Comparison of ENCODE assay signal across 34 cellular contexts in genomic region chr16:55621771-55622170, GRCh38. TPM values are rescaled to one million over a fixed set of nuclear protein-coding genes. Genes with fewer than 3 reads are reported as not detected.
"Had no signal": no experiment of that assay in that cellular context is flagged by ENCODE, and none has a peak within 500 bp of the region (broad histone marks: within the 10 kb centered on the region; RNA-seq: fewer than 3 reads in every experiment).

No MANE protein-coding gene starts in this region.

- H3K4me1 Mint-ChIP-seq: immature natural killer cell; mesothelial cell of epicardium; naive B cell; natural killer cell; neural progenitor cell; stimulated activated effector memory CD8-positive, alpha-beta T cell treated with anti-CD3 and anti-CD28 coated beads, Interleukin-12 subunit alpha, Interleukin-12 subunit beta, amount 100 ng/mL, for 72 hours had no signal

- H3K9me3 ChIP-seq: heart left ventricle, neutrophil, prostate gland, spleen, suprapubic skin, thoracic aorta, tibial artery, upper lobe of right lung, uterus had no signal

- H3K27ac Mint-ChIP-seq: immature natural killer cell; mesothelial cell of epicardium; naive B cell; natural killer cell; nephron progenitor cell; neural progenitor cell; stimulated activated effector memory CD8-positive, alpha-beta T cell treated with anti-CD3 and anti-CD28 coated beads, Interleukin-12 subunit alpha, Interleukin-12 subunit beta, amount 100 ng/mL, for 72 hours; stimulated activated naive CD8-positive, alpha-beta T cell treated with anti-CD3 and anti-CD28 coated beads, Interleukin-15, Interleukin-2, amounts not matched to agents 100 ng/mL and 50 ng/mL, for 24 hours had no signal

- H3K4me2 ChIP-seq: neural progenitor cell had no signal

- H3K36me3 ChIP-seq: heart left ventricle, left lung, neural progenitor cell, neutrophil, prostate gland, sigmoid colon, spleen, suprapubic skin, thoracic aorta, tibial artery, upper lobe of right lung, uterus had no signal

- H3K4me3 Mint-ChIP-seq: immature natural killer cell; mesothelial cell of epicardium; naive B cell; natural killer cell; nephron progenitor cell; neural progenitor cell; stimulated activated effector memory CD8-positive, alpha-beta T cell treated with anti-CD3 and anti-CD28 coated beads, Interleukin-12 subunit alpha, Interleukin-12 subunit beta, amount 100 ng/mL, for 72 hours; stimulated activated naive CD8-positive, alpha-beta T cell treated with anti-CD3 and anti-CD28 coated beads, Interleukin-15, Interleukin-2, amounts not matched to agents 100 ng/mL and 50 ng/mL, for 24 hours had no signal

- H3K4me3 ChIP-seq: heart left ventricle, left lung, lung, neural progenitor cell, prostate gland, sigmoid colon, spleen, suprapubic skin, thoracic aorta, tibial artery, upper lobe of right lung, uterus had no signal

- ATAC-seq: heart left ventricle; left cardiac atrium; left lung; natural killer cell; right cardiac atrium; stimulated activated effector memory CD8-positive, alpha-beta T cell treated with anti-CD3 and anti-CD28 coated beads, Interleukin-12 subunit alpha, Interleukin-12 subunit beta, amount 100 ng/mL, for 72 hours had no signal

- H3K27me3 ChIP-seq: heart left ventricle, left lung, neural progenitor cell, neutrophil, sigmoid colon, spleen, suprapubic skin, tibial artery, upper lobe of right lung, uterus had no signal

- FAIRE-seq: small intestine had no signal

- H3K9ac ChIP-seq: neural progenitor cell had no signal

- DNase-seq: heart left ventricle; hypothalamus; immature natural killer cell; islet precursor cell; kidney glomerular epithelial cell; left cardiac atrium; left lung; mesendoderm; naive B cell; natural killer cell; nephron progenitor cell; occipital lobe; retina; right cardiac atrium; sigmoid colon; small intestine; spleen; stimulated activated CD4-positive, alpha-beta T cell treated with anti-CD3 and anti-CD28 coated beads, Interleukin-4, amount 100 ng/mL, for 24 hours; stimulated activated naive CD4-positive, alpha-beta T cell; tibial artery; trophoblast cell; upper lobe of right lung; uterus had no signal

- H3K4me1 ChIP-seq: heart left ventricle, left lung, neural progenitor cell, prostate gland, sigmoid colon, spleen, suprapubic skin, tibial artery, upper lobe of right lung, uterus had no signal

- H2AFZ ChIP-seq: neural progenitor cell had no signal

- H3K9me3 Mint-ChIP-seq: natural killer cell; stimulated activated effector memory CD8-positive, alpha-beta T cell treated with anti-CD3 and anti-CD28 coated beads, Interleukin-12 subunit alpha, Interleukin-12 subunit beta, amount 100 ng/mL, for 72 hours had no signal

- H3K36me3 Mint-ChIP-seq: mesothelial cell of epicardium; natural killer cell; neural progenitor cell; stimulated activated effector memory CD8-positive, alpha-beta T cell treated with anti-CD3 and anti-CD28 coated beads, Interleukin-12 subunit alpha, Interleukin-12 subunit beta, amount 100 ng/mL, for 72 hours had no signal

- H3K27ac ChIP-seq: heart left ventricle, left lung, neural progenitor cell, neutrophil, prostate gland, sigmoid colon, spleen, suprapubic skin, thoracic aorta, tibial artery, upper lobe of right lung, uterus had no signal

- H3K27me3 Mint-ChIP-seq: stimulated activated naive CD8-positive, alpha-beta T cell treated with anti-CD3 and anti-CD28 coated beads, Interleukin-15, Interleukin-2, amounts not matched to agents 100 ng/mL and 50 ng/mL, for 24 hours had no signal

RNA-seq across cellular contexts. Expression of gene SLC6A2, which starts 34.0 kb away (rescaled TPM):
- total RNA-seq: left cardiac atrium, left lung, mononuclear cell, natural killer cell, occipital lobe, osteocyte, right cardiac atrium, spleen, upper lobe of right lung had no signal

RNA-seq across cellular contexts. Expression of gene CAPNS2, which starts 55.3 kb away (rescaled TPM):
- total RNA-seq: mononuclear cell, occipital lobe had no signal
